ENCODE assay signal across 2 cellular contexts in genomic region chr1:234607091-234608025, GRCh38.
TF ChIP-seq lines count a peak whose summit lies in the region.

No MANE protein-coding gene starts in this region.

TF ChIP-seq in IMR-90, 13 proteins besides CTCF, POLR2A, EP300 and RAD21:
- TF ChIP-seq CHD1 (IDR thresholded peaks at IDR 0.05; ENCODE audit: low read depth, low read length) = peak; percentile 13; the same call in 1 of the 2 replicates
- TF ChIP-seq SMC3 (IDR thresholded peaks at IDR 0.05; ENCODE audit: low read depth, low read length) = no peak
- no peak for TF ChIP-seq ELK1 (IDR thresholded peaks at IDR 0.05; ENCODE audit: borderline replicate concordance, low read depth, low read length)

TF ChIP-seq in HepG2, 621 proteins besides CTCF, POLR2A, EP300 and RAD21 (continues in another document):
- no peak for TF ChIP-seq GLI4 (CRISPR knock-in tag; IDR thresholded peaks at IDR 0.05; ENCODE audit: borderline replicate concordance)
- no peak for TF ChIP-seq ZNF256 (CRISPR knock-in tag; conservative IDR thresholded peaks at IDR 0.05)
- TF ChIP-seq ZNF235 (CRISPR knock-in tag; IDR thresholded peaks at IDR 0.05; ENCODE audit: borderline replicate concordance) = no peak
- TF ChIP-seq SRY (CRISPR knock-in tag; IDR thresholded peaks at IDR 0.05) = peak; percentile 81
- TF ChIP-seq ZNF563 (CRISPR knock-in tag; IDR thresholded peaks at IDR 0.05) = peak; percentile 68; the same call in 1 of the 2 replicates
- peak; percentile 63; the same call in 1 of the 2 replicates for TF ChIP-seq ZNF232 (CRISPR knock-in tag; IDR thresholded peaks at IDR 0.05; ENCODE audit: borderline replicate concordance)
- no peak for TF ChIP-seq TBX3 (IDR thresholded peaks at IDR 0.05; ENCODE audit: borderline replicate concordance)
- TF ChIP-seq PCBP1 (IDR thresholded peaks at IDR 0.05; ENCODE audit: borderline replicate concordance, low read depth, low read length) = 0 out of 2 replicates have a peak, but pooled peaks have one; percentile 61
- peak; percentile 7; the same call in 1 of the 2 replicates for TF ChIP-seq PHF8 (CRISPR knock-in tag; IDR thresholded peaks at IDR 0.05)
- TF ChIP-seq PTBP1 (IDR thresholded peaks at IDR 0.05; ENCODE audit: low read depth, low read length, poor library complexity, severe bottlenecking) = peak; percentile 53
- TF ChIP-seq DNMT1 (CRISPR knock-in tag; IDR thresholded peaks at IDR 0.05) = no peak
- no peak for TF ChIP-seq MED8 (CRISPR knock-in tag; IDR thresholded peaks at IDR 0.05; ENCODE audit: insufficient replicate concordance)
- TF ChIP-seq FOXC1 (CRISPR knock-in tag; IDR thresholded peaks at IDR 0.05; ENCODE audit: borderline replicate concordance) = peak; percentile 35
- TF ChIP-seq FOXM1 (CRISPR knock-in tag; IDR thresholded peaks at IDR 0.05) = no peak
- TF ChIP-seq ZNF678 (CRISPR knock-in tag; IDR thresholded peaks at IDR 0.05) = 0 out of 2 replicates have a peak, but pooled peaks have one; percentile 16
- TF ChIP-seq THRA (CRISPR knock-in tag; IDR thresholded peaks at IDR 0.05; ENCODE audit: borderline replicate concordance) = no peak
- peak; percentile 51 for TF ChIP-seq TAF1 (CRISPR knock-in tag; IDR thresholded peaks at IDR 0.05)
- TF ChIP-seq AGO1 (IDR thresholded peaks at IDR 0.05; ENCODE audit: low read depth, low read length, poor library complexity, severe bottlenecking) = peak; percentile 45
- 0 out of 2 replicates have a peak, but pooled peaks have one; percentile 34 for TF ChIP-seq TSC22D2 (CRISPR knock-in tag; IDR thresholded peaks at IDR 0.05; ENCODE audit: borderline replicate concordance)
- 0 out of 2 replicates have a peak, but pooled peaks have one; percentile 11 for TF ChIP-seq POGZ (CRISPR knock-in tag; IDR thresholded peaks at IDR 0.05)
- TF ChIP-seq SALL2 (CRISPR knock-in tag; IDR thresholded peaks at IDR 0.05) = 0 out of 2 replicates have a peak, but pooled peaks have one; percentile 8
- no peak for TF ChIP-seq ADNP (CRISPR knock-in tag; IDR thresholded peaks at IDR 0.05)
- 0 out of 2 replicates have a peak, but pooled peaks have one; percentile 48 for TF ChIP-seq ZNF749 (CRISPR knock-in tag; IDR thresholded peaks at IDR 0.05; ENCODE audit: borderline replicate concordance)
- TF ChIP-seq ZFP1 (CRISPR knock-in tag; IDR thresholded peaks at IDR 0.05) = no peak
- no peak for TF ChIP-seq DPF2 (CRISPR knock-in tag; IDR thresholded peaks at IDR 0.05; ENCODE audit: borderline replicate concordance, low read depth)
- no peak for TF ChIP-seq ZNF597 (CRISPR knock-in tag; IDR thresholded peaks at IDR 0.05)
- TF ChIP-seq ZBTB40 (IDR thresholded peaks at IDR 0.05) = no peak
- TF ChIP-seq ZBTB40 (CRISPR knock-in tag; IDR thresholded peaks at IDR 0.05) = no peak
- TF ChIP-seq ZC3H13 (CRISPR knock-in tag; IDR thresholded peaks at IDR 0.05) = 0 out of 2 replicates have a peak, but pooled peaks have one; percentile 90
- TF ChIP-seq RBM39 (IDR thresholded peaks at IDR 0.05; ENCODE audit: low read depth, low read length, poor library complexity, severe bottlenecking) = peak; percentile 77
- peak; percentile 80 for TF ChIP-seq U2AF1 (optimal IDR thresholded peaks at IDR 0.05; ENCODE audit: low read depth, low read length)
- 0 out of 2 replicates have a peak, but pooled peaks have one; percentile 39 for TF ChIP-seq ZFP37 (CRISPR knock-in tag; IDR thresholded peaks at IDR 0.05; ENCODE audit: borderline replicate concordance)
- no peak for TF ChIP-seq BRCA1 (CRISPR knock-in tag; IDR thresholded peaks at IDR 0.05)
- no peak for TF ChIP-seq HNF1A (IDR thresholded peaks at IDR 0.05; ENCODE audit: low read depth)
- 0 out of 2 replicates have a peak, but pooled peaks have one; percentile 40 for TF ChIP-seq HNF1A (CRISPR knock-in tag; IDR thresholded peaks at IDR 0.05; ENCODE audit: borderline replicate concordance)
- no peak for TF ChIP-seq ZNF335 (CRISPR knock-in tag; IDR thresholded peaks at IDR 0.05)
- TF ChIP-seq ETS1 (CRISPR knock-in tag; IDR thresholded peaks at IDR 0.05) = no peak
- TF ChIP-seq CBX1 (IDR thresholded peaks at IDR 0.05; ENCODE audit: low read depth) = no peak
- TF ChIP-seq AKAP8 (CRISPR knock-in tag; IDR thresholded peaks at IDR 0.05) = 0 out of 2 replicates have a peak, but pooled peaks have one; percentile 18
- TF ChIP-seq ZNF207 (IDR thresholded peaks at IDR 0.05; ENCODE audit: borderline replicate concordance) = no peak
- TF ChIP-seq IKZF5 (CRISPR knock-in tag; IDR thresholded peaks at IDR 0.05) = no peak
- 0 out of 2 replicates have a peak, but pooled peaks have one; percentile 46 for TF ChIP-seq PAF1 (CRISPR knock-in tag; IDR thresholded peaks at IDR 0.05)
- TF ChIP-seq NRL (CRISPR knock-in tag; IDR thresholded peaks at IDR 0.05; ENCODE audit: borderline replicate concordance) = peak; percentile 52; the same call in 1 of the 2 replicates
- no peak for TF ChIP-seq ZZZ3 (CRISPR knock-in tag; IDR thresholded peaks at IDR 0.05; ENCODE audit: borderline replicate concordance)
- TF ChIP-seq HNRNPL (IDR thresholded peaks at IDR 0.05; ENCODE audit: low read depth, low read length) = peak; percentile 94
- peak; percentile 40 for TF ChIP-seq ASH2L (IDR thresholded peaks at IDR 0.05; ENCODE audit: insufficient read length, low read depth, low read length)
- 0 out of 2 replicates have a peak, but pooled peaks have one; percentile 17 for TF ChIP-seq REL (CRISPR knock-in tag; conservative IDR thresholded peaks at IDR 0.05)
- TF ChIP-seq NFKB2 (CRISPR knock-in tag; IDR thresholded peaks at IDR 0.05; ENCODE audit: borderline replicate concordance) = peak; percentile 66; the same call in 1 of the 2 replicates
- TF ChIP-seq KLF6 (CRISPR knock-in tag; IDR thresholded peaks at IDR 0.05) = 0 out of 2 replicates have a peak, but pooled peaks have one; percentile 21
